ENCODE assay signal across 7 cellular contexts in genomic region chr15:52805351-52806283, GRCh38. TPM values are rescaled to one million over a fixed set of nuclear protein-coding genes. Genes with fewer than 3 reads are reported as not detected.
DNase-seq lines count a peak whose midpoint lies in the region; ATAC-seq, FAIRE-seq and TF ChIP-seq lines count a peak whose summit lies in the region.

No MANE protein-coding gene starts in this region.

- H3K4me3 ChIP-seq in ascending aorta (peak overlapping the region; percentile 41 to 55), kidney (ENCODE audit: low read length in 2 of 2) (no peak overlapping the region)

- H3K27ac ChIP-seq in ascending aorta (no peak overlapping the region), kidney (ENCODE audit: low read depth in 2 of 2, low read length in 2 of 2) (no peak overlapping the region)

- TF ChIP-seq CTCF in HFFc6 (IDR thresholded peaks at IDR 0.05) (peak; percentile 28; the same call in 1 of the 2 replicates), ascending aorta (IDR thresholded peaks at IDR 0.05) (no peak), kidney (IDR thresholded peaks at IDR 0.05; ENCODE audit: borderline replicate concordance, extremely low read depth, insufficient read depth) (no peak)

- no peak overlapping the region for H3K27ac Mint-ChIP-seq in HFFc6
- no peak overlapping the region for H3K27ac Mint-ChIP-seq in stimulated activated effector memory CD8-positive, alpha-beta T cell treated with anti-CD3 and anti-CD28 coated beads, Interleukin-12 subunit alpha, Interleukin-12 subunit beta, amount 100 ng/mL, for 72 hours

- no peaks in the 10 kb centered on the region for H3K36me3 ChIP-seq in ascending aorta
- no peaks in the 10 kb centered on the region for H3K36me3 ChIP-seq in kidney (ENCODE audit: control insufficient read depth in 1 of 2, insufficient read depth in 2 of 2, low read length in 2 of 2)

- no peak for FAIRE-seq in kidney (lab: Jason Lieb, UNC)

- H3K27me3 Mint-ChIP-seq in HFFc6 (ENCODE audit: insufficient read depth) = peaks cover 57% of the 10 kb centered on the region

- peaks cover 14% of the 10 kb centered on the region for H3K4me1 Mint-ChIP-seq in HFFc6 (ENCODE audit: low read depth)
- peaks cover 13% of the 10 kb centered on the region for H3K4me1 Mint-ChIP-seq in stimulated activated effector memory CD8-positive, alpha-beta T cell treated with anti-CD3 and anti-CD28 coated beads, Interleukin-12 subunit alpha, Interleukin-12 subunit beta, amount 100 ng/mL, for 72 hours

- H3K4me3 Mint-ChIP-seq in HFFc6 = no peak overlapping the region
- H3K4me3 Mint-ChIP-seq in stimulated activated effector memory CD8-positive, alpha-beta T cell treated with anti-CD3 and anti-CD28 coated beads, Interleukin-12 subunit alpha, Interleukin-12 subunit beta, amount 100 ng/mL, for 72 hours = peak overlapping the region; percentile 70

- H3K9me3 ChIP-seq in ascending aorta (no peaks in the 10 kb centered on the region), kidney (ENCODE audit: control insufficient read depth in 1 of 2, low read length in 2 of 2) (no peaks in the 10 kb centered on the region)

- DNase-seq in HFFc6 (no peak), ascending aorta (ENCODE audit: low spot score in 2 of 2) (no peak), kidney (peak; percentile 68), cortex of kidney (lab: John Stamatoyannopoulos, UW) (no peak), NCI-H774 (lab: John Stamatoyannopoulos, UW) (no peak), DMS79 treated with DMSO at 0.1 percent for 48 hours (lab: John Stamatoyannopoulos, UW) (no peak)
- DNase-seq in stimulated activated effector memory CD8-positive, alpha-beta T cell treated with anti-CD3 and anti-CD28 coated beads, Interleukin-12 subunit alpha, Interleukin-12 subunit beta, amount 100 ng/mL, for 72 hours (ENCODE audit: low spot score in 2 of 2) = no peak

- H3K27me3 ChIP-seq in ascending aorta = peaks cover 11% of the 10 kb centered on the region

- peak; percentile 44 for ATAC-seq in stimulated activated effector memory CD8-positive, alpha-beta T cell treated with anti-CD3 and anti-CD28 coated beads, Interleukin-12 subunit alpha, Interleukin-12 subunit beta, amount 100 ng/mL, for 72 hours

- intact Hi-C loops in ascending aorta (cut with DNase I) (no loop called here), kidney (cut with DNase I) (no loop called here)

- H3K4me1 ChIP-seq in ascending aorta (peaks cover 4 to 22% of the 10 kb centered on the region in 2 donors), kidney (ENCODE audit: control insufficient read depth in 1 of 2, insufficient read depth in 1 of 2, low read depth in 1 of 2, low read length in 2 of 2) (peaks cover 3 to 12% of the 10 kb centered on the region in 2 donors)

- no peaks in the 10 kb centered on the region for H3K9me3 Mint-ChIP-seq in HFFc6
- H3K9me3 Mint-ChIP-seq in stimulated activated effector memory CD8-positive, alpha-beta T cell treated with anti-CD3 and anti-CD28 coated beads, Interleukin-12 subunit alpha, Interleukin-12 subunit beta, amount 100 ng/mL, for 72 hours = no peaks in the 10 kb centered on the region

- H3K9ac ChIP-seq in kidney (ENCODE audit: low read length in 2 of 2) = no peak overlapping the region

- H3K36me3 Mint-ChIP-seq in HFFc6 (ENCODE audit: low read depth) = no peaks in the 10 kb centered on the region
- no peaks in the 10 kb centered on the region for H3K36me3 Mint-ChIP-seq in stimulated activated effector memory CD8-positive, alpha-beta T cell treated with anti-CD3 and anti-CD28 coated beads, Interleukin-12 subunit alpha, Interleukin-12 subunit beta, amount 100 ng/mL, for 72 hours

RNA-seq across cellular contexts. Expression of gene ONECUT1, which starts 15.5 kb away (rescaled TPM):
- under 1 TPM in 4 of 6 experiments, not detected in 2; 0.16 to 0.38 (median 0.23) TPM for total RNA-seq in HFFc6 (2021; fragmentation: NEBNext Ultra II Directional; extraction: Animal tissue kit (Norgen Biotek cat#: 25700))
- total RNA-seq in ascending aorta (1.5 TPM), kidney (not detected)
- not detected for polyA plus RNA-seq in kidney (ENCODE audit: insufficient read depth, low read depth, low replicate concordance)

Comparison
In these comparisons a context has a peak if more than half of its experiments do, and no peak if none do; other contexts are left out.
1. H3K4me3 ChIP-seq: peak in ascending aorta (2 of 2); none in kidney (0 of 2).